13 cellular contexts compared by ENCODE assay signal in the genomic region with DNA sequence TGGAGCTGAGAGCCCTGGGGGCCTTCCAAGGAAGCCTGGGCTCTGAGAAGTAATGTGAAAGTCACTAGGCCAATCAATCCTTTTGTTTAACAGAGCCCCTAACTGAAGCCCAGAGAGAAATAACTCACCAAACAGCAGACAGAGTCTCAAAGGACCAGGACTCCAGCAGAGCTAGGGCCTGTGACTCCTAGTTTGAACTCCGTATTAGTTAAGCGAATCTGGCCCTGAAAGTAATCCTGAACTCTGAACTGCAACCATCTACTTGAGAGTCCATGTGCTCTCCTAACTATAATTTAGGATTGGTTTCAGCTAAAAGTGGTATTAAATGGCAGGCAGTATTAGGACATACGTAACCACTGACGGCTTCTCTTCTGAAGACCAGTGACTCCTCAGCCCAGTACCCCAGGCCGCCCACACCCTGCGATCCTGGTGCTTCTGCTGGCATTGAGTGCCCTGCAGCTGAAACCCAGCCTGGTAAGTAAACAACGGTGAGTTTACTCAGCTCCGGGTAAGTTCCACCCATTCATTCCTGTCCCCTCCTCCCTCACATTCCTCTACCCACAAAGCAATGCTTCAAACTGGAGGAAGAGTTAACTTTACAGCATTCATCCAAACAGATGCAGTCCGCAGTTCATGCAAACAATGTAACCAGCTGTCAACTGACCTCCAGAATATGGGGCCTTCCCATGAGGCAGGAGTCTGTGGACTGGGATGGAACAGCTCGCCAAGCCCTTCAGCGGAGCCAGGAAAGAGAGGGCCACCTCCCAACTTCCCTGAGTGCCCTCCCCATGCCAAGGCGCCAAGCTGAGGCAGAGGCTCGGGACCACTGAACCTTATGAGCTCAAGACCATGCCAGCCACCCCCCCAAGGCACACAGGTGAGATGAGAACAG. TPM values are rescaled to one million over a fixed set of nuclear protein-coding genes. Genes with fewer than 3 reads are reported as not detected.
DNase-seq lines count a peak whose midpoint lies in the region; ATAC-seq and TF ChIP-seq lines count a peak whose summit lies in the region.
"Had no signal": no experiment of that assay in that cellular context is flagged by ENCODE, and none has a peak within 500 bp of the region (broad histone marks: within the 10 kb centered on the region; RNA-seq: fewer than 3 reads in every experiment).

No MANE protein-coding gene starts in this region.

- CTCF ChIA-PET in activated CD4-positive, alpha-beta T cell treated with anti-CD3 and anti-CD28 coated beads for 36 hours (lab: Charles Lee): interaction anchor here (0.6 to 2.5 kb wide), 2 partner anchors 11 to 31 kb away, joined by 3 to 8 read pairs; no protein-coding TSS in a partner anchor

- intact Hi-C loops in activated CD4-positive, alpha-beta T cell treated with anti-CD3 and anti-CD28 coated beads for 36 hours (cut with DNase I, micrococcal nuclease): no loop called here

- ATAC-seq in HG03135 (IDR thresholded peaks at IDR 0.05; ENCODE audit: unreplicated experiment): no peak
- no peak for ATAC-seq in activated CD4-positive, alpha-beta T cell treated with anti-CD3 and anti-CD28 coated beads for 36 hours

- peaks cover 2% of the 10 kb centered on the region for H3K4me1 Mint-ChIP-seq in activated CD4-positive, alpha-beta T cell treated with anti-CD3 and anti-CD28 coated beads for 36 hours

- TF ChIP-seq CTCF in epithelial cell of esophagus (IDR thresholded peaks at IDR 0.05; ENCODE audit: insufficient read depth, low read depth, low read length, missing control alignments): no peak

- no peak overlapping the region for H3K4me3 Mint-ChIP-seq in activated CD4-positive, alpha-beta T cell treated with anti-CD3 and anti-CD28 coated beads for 36 hours

- no peak overlapping the region for H3K27ac Mint-ChIP-seq in activated CD4-positive, alpha-beta T cell treated with anti-CD3 and anti-CD28 coated beads for 36 hours

- H3K27me3 Mint-ChIP-seq in activated CD4-positive, alpha-beta T cell treated with anti-CD3 and anti-CD28 coated beads for 36 hours: peaks cover 8% of the 10 kb centered on the region

- peak overlapping the region; percentile 15 for H3K4me3 ChIP-seq in epithelial cell of esophagus (ENCODE audit: low read length)
- H3K4me3 ChIP-seq: ascending aorta, tibial nerve had no signal

- no peaks in the 10 kb centered on the region for H3K36me3 Mint-ChIP-seq in activated CD4-positive, alpha-beta T cell treated with anti-CD3 and anti-CD28 coated beads for 36 hours (ENCODE audit: low read depth)

- no peaks in the 10 kb centered on the region for H3K9me3 Mint-ChIP-seq in activated CD4-positive, alpha-beta T cell treated with anti-CD3 and anti-CD28 coated beads for 36 hours (ENCODE audit: low read depth)

- POLR2A ChIA-PET in activated CD4-positive, alpha-beta T cell treated with anti-CD3 and anti-CD28 coated beads for 36 hours (lab: Charles Lee): no interaction called here

- DNase-seq in DMS53 treated with DMSO at 0.1 percent for 48 hours (lab: John Stamatoyannopoulos, UW; ENCODE audit: unreplicated experiment) (peak; percentile 80), NCI-H510A treated with DMSO at 0.1 percent for 48 hours (lab: John Stamatoyannopoulos, UW) (peak; percentile 83), epithelial cell of esophagus (ENCODE audit: low read depth) (peak; percentile 97), non-pigmented ciliary epithelial cell (ENCODE audit: low read depth) (peak; percentile 10), NCI-H1436 (lab: John Stamatoyannopoulos, UW) (no peak)
- DNase-seq in activated naive CD4-positive, alpha-beta T cell (lab: John Stamatoyannopoulos, UW): no peak
- no peak for DNase-seq in activated CD4-positive, alpha-beta T cell treated with anti-CD3 and anti-CD28 coated beads for 36 hours
- DNase-seq: activated CD4-positive, alpha-beta T cell treated with anti-CD3 and anti-CD28 coated beads for 1 hour; EL; NCI-H446 had no signal

RNA-seq across cellular contexts. Expression of gene MYO5C, which starts 7.3 kb away (rescaled TPM):
- total RNA-seq in activated CD4-positive, alpha-beta T cell treated with anti-CD3 and anti-CD28 coated beads for 36 hours: under 1 TPM; 0.42 to 0.69 TPM

Comparison
In these comparisons a context has a peak if more than half of its experiments do, and no peak if none do; other contexts are left out.
1. DNase-seq: peak in DMS53 treated with DMSO at 0.1 percent for 48 hours (single experiment), NCI-H510A treated with DMSO at 0.1 percent for 48 hours (single experiment), epithelial cell of esophagus (single experiment) and non-pigmented ciliary epithelial cell (single experiment); none in activated naive CD4-positive, alpha-beta T cell (0 of 4), activated CD4-positive, alpha-beta T cell treated with anti-CD3 and anti-CD28 coated beads for 36 hours (single experiment) and NCI-H1436 (single experiment).